ENCODE assay signal across 13 cellular contexts in the genomic region with DNA sequence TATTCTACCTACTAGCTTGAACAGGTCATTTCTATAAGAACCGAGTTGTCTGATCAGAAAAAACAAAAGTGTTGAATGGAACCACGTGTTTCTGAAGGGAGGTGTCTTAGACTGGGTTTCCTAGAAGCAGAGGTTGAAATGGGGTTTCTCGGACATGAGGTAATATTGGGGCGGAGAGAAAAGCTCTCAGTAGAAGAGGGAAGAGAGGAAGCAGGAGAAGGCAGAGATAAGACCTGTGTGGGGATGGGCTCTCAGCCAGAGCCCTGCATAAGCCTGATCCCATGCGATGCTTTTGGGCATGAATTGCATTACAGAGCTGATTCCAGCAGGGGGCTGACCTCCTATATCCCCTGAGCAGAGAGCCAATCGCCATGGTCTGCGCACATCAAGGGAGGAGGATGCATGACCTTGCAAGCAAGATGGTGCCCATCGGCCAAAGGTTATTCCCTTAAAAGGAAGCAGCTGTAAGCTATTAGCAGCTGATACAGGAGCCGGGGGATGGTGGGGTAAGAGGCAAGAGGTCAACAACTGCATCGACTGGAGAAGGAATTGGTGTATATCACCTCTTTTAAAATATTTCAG. TPM values are rescaled to one million over a fixed set of nuclear protein-coding genes. Genes with fewer than 3 reads are reported as not detected.
DNase-seq lines count a peak whose midpoint lies in the region; ATAC-seq and TF ChIP-seq lines count a peak whose summit lies in the region.
"Had no signal": no experiment of that assay in that cellular context is flagged by ENCODE, and none has a peak within 500 bp of the region (broad histone marks: within the 10 kb centered on the region; RNA-seq: fewer than 3 reads in every experiment).

No MANE protein-coding gene starts in this region.

- H2AFZ ChIP-seq in OCI-LY7 (ENCODE audit: low read length) = no peak overlapping the region

- H3K9me3 ChIP-seq in BE2C (no peaks in the 10 kb centered on the region), OCI-LY7 (ENCODE audit: low read length) (no peaks in the 10 kb centered on the region)

- no peaks in the 10 kb centered on the region for H3K79me2 ChIP-seq in OCI-LY7 (ENCODE audit: insufficient read depth, low read depth, low read length)

- DNase-seq in BE2C (peak; percentile 16), OCI-LY7 (ENCODE audit: low spot score) (no peak), iPS DF 19.7 (ENCODE audit: low read depth, low spot score) (peak; percentile 63), LoVo (ENCODE audit: low spot score) (no peak), caudate nucleus (lab: John Stamatoyannopoulos, UW) (no peak)
- DNase-seq: Calu3, NCI-H1417 treated with DMSO at 0.1 percent for 48 hours, T-helper 9 cell had no signal

- no peaks in the 10 kb centered on the region for H4K20me1 ChIP-seq in OCI-LY7 (ENCODE audit: insufficient read depth, low read length)

- no peak overlapping the region for H3K4me2 ChIP-seq in OCI-LY7 (ENCODE audit: low read length)

- H3K9me2 ChIP-seq in OCI-LY7 (ENCODE audit: insufficient read depth, low read length) = no peaks in the 10 kb centered on the region

- intact Hi-C loops in OCI-LY7 (cut with micrococcal nuclease; ENCODE audit: unreplicated experiment) = no loop called here

- H3K4me1 ChIP-seq in BE2C (no peaks in the 10 kb centered on the region), OCI-LY7 (ENCODE audit: insufficient read depth, low read length, poor library complexity, severe bottlenecking) (no peaks in the 10 kb centered on the region)

- H3K27me3 ChIP-seq in BE2C = no peaks in the 10 kb centered on the region

- CTCF ChIA-PET in OCI-LY7 (lab: Charles Lee; ENCODE audit: unreplicated experiment) = no interaction called here

- H3K27ac ChIP-seq in OCI-LY7 (ENCODE audit: low read depth, low read length, poor library complexity, severe bottlenecking) = no peak overlapping the region
- H3K27ac ChIP-seq in caudate nucleus (ENCODE audit: low read depth, low read length) = no peak overlapping the region

- no peak; the same call in 1 of the 2 replicates for TF ChIP-seq CTCF in BE2C (IDR thresholded peaks at IDR 0.05; ENCODE audit: low read depth, low read length)
- 0 out of 2 replicates have a peak, but pooled peaks have one; percentile 15 for TF ChIP-seq CTCF in OCI-LY7 (conservative IDR thresholded peaks at IDR 0.05; ENCODE audit: low read length)

- ATAC-seq in GM19351 (IDR thresholded peaks at IDR 0.05; ENCODE audit: unreplicated experiment) (peak; percentile 68), GM21576 (IDR thresholded peaks at IDR 0.05; ENCODE audit: unreplicated experiment) (no peak), GM19452 (IDR thresholded peaks at IDR 0.05; ENCODE audit: unreplicated experiment) (no peak)
- ATAC-seq: Panc1, sciatic nerve had no signal

- POLR2A ChIA-PET in OCI-LY7 (lab: Charles Lee) = interaction anchor here (0.7 kb wide), 1 partner anchor 356 kb away, joined by 4 read pairs; no protein-coding TSS in a partner anchor

- H3K36me3 ChIP-seq in BE2C (no peaks in the 10 kb centered on the region), OCI-LY7 (ENCODE audit: insufficient read depth, low read length) (no peaks in the 10 kb centered on the region)

- H3K4me3 ChIP-seq in BE2C (ENCODE audit: low read depth, low read length) = no peak overlapping the region
- H3K4me3 ChIP-seq in OCI-LY7 (ENCODE audit: low read depth, low read length, poor library complexity, severe bottlenecking) = no peak overlapping the region

- no TSS peak for BruUV-seq in OCI-LY7 (replicated peaks; lab: Mats Ljungman, UMichigan)

RNA-seq across cellular contexts. Expression of gene ANOS1, which starts 7.7 kb away (rescaled TPM):
- polyA plus RNA-seq in BE2C (2012; ENCODE audit: insufficient read depth, insufficient read length, low read depth) = not detected
- total RNA-seq in OCI-LY7 (2014; rRNA removed; shearing (Covaris generic)) = not detected in 2 replicates
- total RNA-seq in OCI-LY7 (2022) = 0.11 TPM in 1 of 2 replicates, not detected in the other

Comparison
In these comparisons a context has a peak if more than half of its experiments do, and no peak if none do; other contexts are left out.
1. DNase-seq: peak in BE2C (single experiment) and iPS DF 19.7 (single experiment); none in OCI-LY7 (single experiment), LoVo (single experiment) and caudate nucleus (0 of 61).